In genomic region chr1:32962248-32962896, GRCh38 we compare ENCODE assay signal across 8 cellular contexts. TPM values are rescaled to one million over a fixed set of nuclear protein-coding genes. Genes with fewer than 3 reads are reported as not detected.
DNase-seq lines count a peak whose midpoint lies in the region; ATAC-seq and TF ChIP-seq lines count a peak whose summit lies in the region.

No MANE protein-coding gene starts in this region.

- H3K4ac ChIP-seq in mesenchymal stem cell (ENCODE audit: low read depth in 1 of 2, low read length in 2 of 2), result no peak overlapping the region

- no peak overlapping the region for H2AK5ac ChIP-seq in mesenchymal stem cell (ENCODE audit: low read length, severe bottlenecking)

- TF ChIP-seq POLR2A in body of pancreas (IDR thresholded peaks at IDR 0.05), result no peak

- no peak overlapping the region for H4K8ac ChIP-seq in mesenchymal stem cell (ENCODE audit: low read length)

- H3K18ac ChIP-seq in mesenchymal stem cell (ENCODE audit: low read depth in 1 of 2, low read length in 2 of 2), result no peak overlapping the region

- H3K36me3 Mint-ChIP-seq in IgD-negative memory B cell, result peaks cover 4% of the 10 kb centered on the region

- peak overlapping the region; percentile 27 for H3K4me2 ChIP-seq in mesenchymal stem cell (ENCODE audit: low read length, poor library complexity, severe bottlenecking)

- H3K23ac ChIP-seq in mesenchymal stem cell (ENCODE audit: low read length in 2 of 2), result no peak overlapping the region

- no peak overlapping the region for H2BK15ac ChIP-seq in mesenchymal stem cell (ENCODE audit: low read depth, poor library complexity, severe bottlenecking)

- H3K79me1 ChIP-seq in mesenchymal stem cell (replicated peaks; ENCODE audit: low read length, poor library complexity, severe bottlenecking), result peaks cover 15% of the 10 kb centered on the region

- peak overlapping the region; percentile 91 to 96 (median 94) for H3K4me3 Mint-ChIP-seq in IgD-negative memory B cell

- WGBS in body of pancreas, 2 donors, result 29 to 37% methylated on average over 6 of the region's 6 CpGs
- 88% methylated on average over 5 of the region's 6 CpGs for WGBS in mesenchymal stem cell

- H3K9ac ChIP-seq in mesenchymal stem cell (ENCODE audit: low read length), result peak overlapping the region; percentile 86

- H2BK5ac ChIP-seq in mesenchymal stem cell (ENCODE audit: low read depth, low read length, poor library complexity, severe bottlenecking), result no peak overlapping the region

- DNase-seq in GM12865 (ENCODE audit: low read depth), result peak; percentile 78
- DNase-seq in body of pancreas, result no peak
- DNase-seq in mesenchymal stem cell, result peak; percentile 60
- no peak for DNase-seq in NCI-H345 treated with DMSO at 0.1 percent for 48 hours (lab: John Stamatoyannopoulos, UW; ENCODE audit: unreplicated experiment)
- DNase-seq in BE2C, result no peak
- no peak for DNase-seq in C1 segment of cervical spinal cord (lab: John Stamatoyannopoulos, UW)
- no peak for DNase-seq in activated CD8-positive, alpha-beta memory T cell treated with anti-CD3 and anti-CD28 coated beads for 24 hours

- H3K27ac ChIP-seq in body of pancreas, result peak overlapping the region in 3 of 4 donors; percentile 27 to 60 (median 45)
- H3K27ac ChIP-seq in mesenchymal stem cell (ENCODE audit: low read length, poor library complexity, severe bottlenecking), result no peak overlapping the region

- no peak overlapping the region for H2BK12ac ChIP-seq in mesenchymal stem cell (ENCODE audit: low read length in 2 of 2)

- H3K36me3 ChIP-seq in body of pancreas (replicated peaks in 1 of 2; ENCODE audit: insufficient read depth in 1 of 2, low read depth in 2 of 2) (no peaks in the 10 kb centered on the region), mesenchymal stem cell (ENCODE audit: control insufficient read depth in 1 of 2, insufficient read depth in 2 of 2, low read depth in 1 of 2, low read length in 2 of 2) (peaks cover 0 to 3% of the 10 kb centered on the region in 2 experiments), BE2C (no peaks in the 10 kb centered on the region)

- no peaks in the 10 kb centered on the region for H3K9me3 Mint-ChIP-seq in IgD-negative memory B cell

- no peak overlapping the region for H4K91ac ChIP-seq in mesenchymal stem cell (ENCODE audit: low read length)

- H3K27me3 Mint-ChIP-seq in IgD-negative memory B cell, result no peaks in the 10 kb centered on the region

- H2BK120ac ChIP-seq in mesenchymal stem cell (ENCODE audit: low read depth, low read length), result no peak overlapping the region

- H3K9me3 ChIP-seq in body of pancreas (no peaks in the 10 kb centered on the region), mesenchymal stem cell (ENCODE audit: control insufficient read depth, low read length) (no peaks in the 10 kb centered on the region), BE2C (no peaks in the 10 kb centered on the region)

- H2AFZ ChIP-seq in mesenchymal stem cell (ENCODE audit: low read depth, low read length), result no peak overlapping the region

- ATAC-seq in body of pancreas, result no peak

- H3K14ac ChIP-seq in mesenchymal stem cell (ENCODE audit: low read length in 2 of 2), result no peak overlapping the region

- intact Hi-C loops in body of pancreas (cut with DNase I), result no loop called here

- peaks cover 42 to 44% (median 42%) of the 10 kb centered on the region in 3 donors for H3K4me1 Mint-ChIP-seq in IgD-negative memory B cell

- H3K4me3 ChIP-seq in GM12865 (ENCODE audit: low read depth, low read length), result peak overlapping the region; percentile 74
- H3K4me3 ChIP-seq in body of pancreas, result no peak overlapping the region
- H3K4me3 ChIP-seq in mesenchymal stem cell (ENCODE audit: insufficient read depth in 1 of 2, low read depth in 1 of 2, low read length in 2 of 2), result peak overlapping the region in 1 of 2 experiments; percentile 85
- H3K4me3 ChIP-seq in BE2C (ENCODE audit: low read depth, low read length), result no peak overlapping the region

- no peaks in the 10 kb centered on the region for H3K27me3 ChIP-seq in body of pancreas
- H3K27me3 ChIP-seq in mesenchymal stem cell (ENCODE audit: control insufficient read depth in 1 of 2, insufficient read depth in 1 of 2, low read length in 2 of 2), result peaks cover 0 to 12% of the 10 kb centered on the region in 2 experiments
- no peaks in the 10 kb centered on the region for H3K27me3 ChIP-seq in BE2C

- peak overlapping the region; percentile 85 to 92 (median 90) for H3K27ac Mint-ChIP-seq in IgD-negative memory B cell

- peaks cover 27% of the 10 kb centered on the region for H3K4me1 ChIP-seq in body of pancreas
- peaks cover 14% of the 10 kb centered on the region for H3K4me1 ChIP-seq in mesenchymal stem cell (ENCODE audit: control insufficient read depth, insufficient read depth, low read depth, low read length)
- H3K4me1 ChIP-seq in BE2C, result no peaks in the 10 kb centered on the region

- TF ChIP-seq CTCF in GM12865 (IDR thresholded peaks at IDR 0.05; ENCODE audit: insufficient read depth, low read depth, low read length, missing control alignments), result no peak
- no peak for TF ChIP-seq CTCF in body of pancreas (IDR thresholded peaks at IDR 0.05)
- no peak for TF ChIP-seq CTCF in BE2C (IDR thresholded peaks at IDR 0.05; ENCODE audit: low read depth, low read length)

RNA-seq across cellular contexts. Expression of gene RNF19B, which starts 2.2 kb away (rescaled TPM):
- polyA plus RNA-seq in IgD-negative memory B cell, result 2.6 TPM
- total RNA-seq in body of pancreas, result 10 to 100 TPM in 1 of 2 donors, 1 to 10 TPM in 1; 7.5 to 19.8 TPM
- 6.5 TPM for polyA plus RNA-seq in mesenchymal stem cell (2013, experiment 1 of 2)
- polyA plus RNA-seq in mesenchymal stem cell (2013, experiment 2 of 2), result 6.1 TPM
- 7.0 TPM for polyA plus RNA-seq in BE2C (2012; ENCODE audit: insufficient read depth, insufficient read length, low read depth)

Comparison
In these comparisons a context has a peak if more than half of its experiments do, and no peak if none do; other contexts are left out.
1. DNase-seq: peak in GM12865 (single experiment) and mesenchymal stem cell (single experiment); none in body of pancreas (0 of 4), NCI-H345 treated with DMSO at 0.1 percent for 48 hours (single experiment), BE2C (single experiment), C1 segment of cervical spinal cord (0 of 14) and activated CD8-positive, alpha-beta memory T cell treated with anti-CD3 and anti-CD28 coated beads for 24 hours (single experiment).